In genomic region chr7:47521041-47521795, GRCh38 we compare ENCODE assay signal across 21 cellular contexts.
DNase-seq lines count a peak whose midpoint lies in the region; ATAC-seq, FAIRE-seq and TF ChIP-seq lines count a peak whose summit lies in the region.
"Had no signal": no experiment of that assay in that cellular context is flagged by ENCODE, and none has a peak within 500 bp of the region (broad histone marks: within the 10 kb centered on the region; RNA-seq: fewer than 3 reads in every experiment).

No MANE protein-coding gene starts in this region.

- no peaks in the 10 kb centered on the region for H3K27me3 ChIP-seq in spleen (replicated peaks in 1 of 7)
- H3K27me3 ChIP-seq: tibial nerve had no signal

- no peaks in the 10 kb centered on the region for H3K9me3 ChIP-seq in spleen
- H3K9me3 ChIP-seq: HAP-1, tibial nerve had no signal

- H3K4me3 Mint-ChIP-seq in CD14-positive monocyte (peak overlapping the region in 1 of 2 donors; percentile 16), chondrocyte (ENCODE audit: unreplicated experiment) (no peak overlapping the region), mesothelial cell of epicardium (no peak overlapping the region)

- H3K4me3 ChIP-seq in spleen = no peak overlapping the region
- H3K4me3 ChIP-seq: HAP-1, tibial nerve had no signal

- no peak for TF ChIP-seq CTCF in CD14-positive monocyte (IDR thresholded peaks at IDR 0.05)
- no peak for TF ChIP-seq CTCF in chondrocyte (IDR thresholded peaks at IDR 0.05)
- TF ChIP-seq CTCF in mesothelial cell of epicardium (IDR thresholded peaks at IDR 0.05; ENCODE audit: unreplicated experiment) = no peak
- TF ChIP-seq CTCF in spleen (IDR thresholded peaks at IDR 0.05 in 8 of 11, conservative IDR thresholded peaks at IDR 0.05 in 3 of 11) = no peak

- no peak for TF ChIP-seq POLR2A in spleen (IDR thresholded peaks at IDR 0.05)

- intact Hi-C loops in CD14-positive monocyte (cut with micrococcal nuclease) (no loop called here), spleen (cut with DNase I; ENCODE audit: low total_unique reads) (no loop called here)

- no peak for ATAC-seq in HG02798 (IDR thresholded peaks at IDR 0.05; ENCODE audit: poor library complexity, unreplicated experiment)

- WGBS in spleen, 5 donors = 76 to 88% (median 85%) methylated on average over 13 of the region's 13 CpGs

- H3K36me3 Mint-ChIP-seq in CD14-positive monocyte = peaks cover 73 to 83% of the 10 kb centered on the region in 2 donors
- H3K36me3 Mint-ChIP-seq in chondrocyte (ENCODE audit: low read depth) = peaks cover 55% of the 10 kb centered on the region
- H3K36me3 Mint-ChIP-seq in mesothelial cell of epicardium = peaks cover 57% of the 10 kb centered on the region

- H3K4me1 Mint-ChIP-seq in CD14-positive monocyte (peaks cover 34% of the 10 kb centered on the region), chondrocyte (ENCODE audit: low read depth) (peaks cover 8% of the 10 kb centered on the region), mesothelial cell of epicardium (peaks cover 39% of the 10 kb centered on the region)

- H3K27ac ChIP-seq in spleen = peak overlapping the region in 4 of 8 donors; percentile 16 to 42 (median 38)

- DNase-seq in CD14-positive monocyte (ENCODE audit: low spot score) = no peak
- peak; percentile 73 for DNase-seq in chondrocyte (ENCODE audit: low spot score)
- DNase-seq in mesothelial cell of epicardium (ENCODE audit: low spot score in 2 of 2, unreplicated experiment in 2 of 2) = no peak
- peak; percentile 60 for DNase-seq in spleen
- no peak for DNase-seq in NCI-H1930 (lab: John Stamatoyannopoulos, UW)
- DNase-seq in NCI-H146 treated with DMSO at 0.1 percent for 48 hours (lab: John Stamatoyannopoulos, UW; ENCODE audit: unreplicated experiment) = no peak
- no peak for DNase-seq in RCC 7860 (ENCODE audit: low spot score)
- DNase-seq: activated CD4-positive, alpha-beta T cell treated with anti-CD3 and anti-CD28 coated beads, Interleukin-2, amount 50 U/mL, for 4 hours; activated T-cell treated with anti-CD3 and anti-CD28 coated beads, Interleukin-2, amount 50 U/mL, for 48 hours; cerebellar nuclear complex; foreskin melanocyte; midbrain; NCI-H1694 treated with DMSO at 0.1 percent for 48 hours; NCI-H510A; OCI-M1 had no signal

- H3K9me3 Mint-ChIP-seq in CD14-positive monocyte (no peaks in the 10 kb centered on the region), chondrocyte (ENCODE audit: low read depth) (no peaks in the 10 kb centered on the region), mesothelial cell of epicardium (no peaks in the 10 kb centered on the region)

- peak overlapping the region in 4 of 7 donors; percentile 15 to 85 (median 52) for H3K27ac Mint-ChIP-seq in CD14-positive monocyte
- H3K27ac Mint-ChIP-seq in chondrocyte (ENCODE audit: unreplicated experiment) = peak overlapping the region; percentile 94
- peak overlapping the region; percentile 93 for H3K27ac Mint-ChIP-seq in mesothelial cell of epicardium

- H3K27me3 Mint-ChIP-seq in CD14-positive monocyte (ENCODE audit: low read depth in 3 of 3) (no peaks in the 10 kb centered on the region), chondrocyte (ENCODE audit: low read depth) (no peaks in the 10 kb centered on the region), mesothelial cell of epicardium (ENCODE audit: low read depth) (no peaks in the 10 kb centered on the region)

- FAIRE-seq in RCC 7860 (lab: Jason Lieb, UNC) = no peak
- FAIRE-seq: G401.6, GM12892, TTC549 had no signal

- H3K36me3 ChIP-seq in spleen = peaks cover 0 to 93% (median 11%) of the 10 kb centered on the region in 6 donors

- H3K4me1 ChIP-seq in spleen = peaks cover 0 to 55% (median 15%) of the 10 kb centered on the region in 6 donors
- H3K4me1 ChIP-seq: HAP-1 had no signal

Comparison
In these comparisons a context has a peak if more than half of its experiments do, and no peak if none do; other contexts are left out.
1. DNase-seq: peak in chondrocyte (single experiment) and spleen (single experiment); none in CD14-positive monocyte (single experiment), mesothelial cell of epicardium (0 of 2), NCI-H1930 (0 of 2), NCI-H146 treated with DMSO at 0.1 percent for 48 hours (single experiment) and RCC 7860 (single experiment).
2. Peak in every context shown above with its lines, with median percentiles within 50 percentile points of each other: H3K27ac Mint-ChIP-seq.